Comparison of ENCODE assay signal across 8 cellular contexts in genomic region chr11:8671242-8671641, GRCh38. TPM values are rescaled to one million over a fixed set of nuclear protein-coding genes. Genes with fewer than 3 reads are reported as not detected.
DNase-seq lines count a peak whose midpoint lies in the region; ATAC-seq and TF ChIP-seq lines count a peak whose summit lies in the region.

No MANE protein-coding gene starts in this region.

- H3K27me3 ChIP-seq in RWPE2 (ENCODE audit: insufficient read depth, poor library complexity, severe bottlenecking) = no peaks in the 10 kb centered on the region

- no peaks in the 10 kb centered on the region for H3K9me3 ChIP-seq in RWPE2 (ENCODE audit: severe bottlenecking)

- H3K4me3 ChIP-seq in RWPE2 (ENCODE audit: severe bottlenecking) = no peak overlapping the region
- peak overlapping the region; percentile 14 for H3K4me3 ChIP-seq in fibroblast of the aortic adventitia (ENCODE audit: low read depth, low read length)

- no peak for TF ChIP-seq CTCF in RWPE2 (IDR thresholded peaks at IDR 0.05; ENCODE audit: poor library complexity, severe bottlenecking)
- no peak for TF ChIP-seq CTCF in fibroblast of the aortic adventitia (IDR thresholded peaks at IDR 0.05; ENCODE audit: insufficient read depth, low read length)

- H3K4me1 Mint-ChIP-seq in T-helper 2 cell treated with Interferon-gamma antibody and Interleukin-4, amounts not matched to agents 5 μg/mL and 100 μg/mL, for 36 hours (ENCODE audit: low read depth) = peaks cover 11% of the 10 kb centered on the region

- no peak overlapping the region for H3K4me3 Mint-ChIP-seq in T-helper 2 cell treated with Interferon-gamma antibody and Interleukin-4, amounts not matched to agents 5 μg/mL and 100 μg/mL, for 36 hours

- DNase-seq in ELF-1 (ENCODE audit: low read depth, low spot score) = peak; percentile 68
- no peak for DNase-seq in RWPE2 (ENCODE audit: low spot score)
- DNase-seq in fibroblast of the aortic adventitia (ENCODE audit: low read depth) = peak; percentile 98
- peak in 38 of 56 donors; percentile 10 to 79 (median 37) for DNase-seq in nucleus accumbens (lab: John Stamatoyannopoulos, UW)
- no peak for DNase-seq in T-helper 2 cell treated with Interferon-gamma antibody and Interleukin-4, amounts not matched to agents 5 μg/mL and 100 μg/mL, for 36 hours (ENCODE audit: low spot score)
- no peak for DNase-seq in stimulated activated CD4-positive, alpha-beta T cell treated with anti-CD3 and anti-CD28 coated beads, Interleukin-1b, Interleukin-23, amount 100 ng/mL, for 48 hours
- DNase-seq in stimulated activated naive CD8-positive, alpha-beta T cell treated with anti-CD3 and anti-CD28 coated beads, Interleukin-15, Interleukin-2, amounts not matched to agents 100 U/mL and 50 U/mL, for 24 hours = no peak

- H3K27me3 Mint-ChIP-seq in T-helper 2 cell treated with Interferon-gamma antibody and Interleukin-4, amounts not matched to agents 5 μg/mL and 100 μg/mL, for 36 hours (ENCODE audit: low read depth) = no peaks in the 10 kb centered on the region

- H3K27ac ChIP-seq in RWPE2 (ENCODE audit: poor library complexity, severe bottlenecking) = peak overlapping the region; percentile 81

- ATAC-seq in RWPE2 (ENCODE audit: low read depth) (peak; percentile 98), GM18519 (IDR thresholded peaks at IDR 0.05; ENCODE audit: low FRiP score, unreplicated experiment) (no peak)
- no peak for ATAC-seq in stimulated activated naive CD8-positive, alpha-beta T cell treated with anti-CD3 and anti-CD28 coated beads, Interleukin-15, Interleukin-2, amounts not matched to agents 100 U/mL and 50 U/mL, for 24 hours

- H3K36me3 Mint-ChIP-seq in T-helper 2 cell treated with Interferon-gamma antibody and Interleukin-4, amounts not matched to agents 5 μg/mL and 100 μg/mL, for 36 hours (ENCODE audit: low read depth) = peaks cover 15% of the 10 kb centered on the region

- peaks cover 7% of the 10 kb centered on the region; the same call in 1 of the 2 replicates for H3K36me3 ChIP-seq in RWPE2 (ENCODE audit: low read depth)

- H3K27ac Mint-ChIP-seq in T-helper 2 cell treated with Interferon-gamma antibody and Interleukin-4, amounts not matched to agents 5 μg/mL and 100 μg/mL, for 36 hours = no peak overlapping the region

- peaks cover 21% of the 10 kb centered on the region for H3K4me1 ChIP-seq in RWPE2 (ENCODE audit: insufficient read depth, poor library complexity, severe bottlenecking)

- H3K9me3 Mint-ChIP-seq in T-helper 2 cell treated with Interferon-gamma antibody and Interleukin-4, amounts not matched to agents 5 μg/mL and 100 μg/mL, for 36 hours = no peaks in the 10 kb centered on the region

RNA-seq across cellular contexts. Expression of gene TRIM66, which starts 11.2 kb away (rescaled TPM):
- total RNA-seq in fibroblast of the aortic adventitia (ENCODE audit: low replicate concordance) = 4.1 and 5.6 TPM in 2 replicates

RNA-seq across cellular contexts. Expression of gene RPL27A, which starts 11.3 kb away (rescaled TPM):
- 505 and 965 TPM in 2 replicates for total RNA-seq in fibroblast of the aortic adventitia (ENCODE audit: low replicate concordance)

Comparison
In these comparisons a context has a peak if more than half of its experiments do, and no peak if none do; other contexts are left out.
1. DNase-seq: peak in ELF-1 (single experiment), fibroblast of the aortic adventitia (single experiment) and nucleus accumbens (38 of 56); none in RWPE2 (single experiment), T-helper 2 cell treated with Interferon-gamma antibody and Interleukin-4, amounts not matched to agents 5 μg/mL and 100 μg/mL, for 36 hours (single experiment), stimulated activated CD4-positive, alpha-beta T cell treated with anti-CD3 and anti-CD28 coated beads, Interleukin-1b, Interleukin-23, amount 100 ng/mL, for 48 hours (single experiment) and stimulated activated naive CD8-positive, alpha-beta T cell treated with anti-CD3 and anti-CD28 coated beads, Interleukin-15, Interleukin-2, amounts not matched to agents 100 U/mL and 50 U/mL, for 24 hours (single experiment).